ENCODE assay signal across 9 cellular contexts in genomic region chr5:154447074-154447725, GRCh38. TPM values are rescaled to one million over a fixed set of nuclear protein-coding genes. Genes with fewer than 3 reads are reported as not detected.
DNase-seq lines count a peak whose midpoint lies in the region; ATAC-seq and TF ChIP-seq lines count a peak whose summit lies in the region.
"Had no signal": no experiment of that assay in that cellular context is flagged by ENCODE, and none has a peak within 500 bp of the region (broad histone marks: within the 10 kb centered on the region; RNA-seq: fewer than 3 reads in every experiment).

No MANE protein-coding gene starts in this region.

- H3F3A ChIP-seq in GM23248 (ENCODE audit: insufficient read depth) (peaks cover 8% of the 10 kb centered on the region), SK-N-SH (replicated peaks; ENCODE audit: insufficient read depth) (peaks cover 4% of the 10 kb centered on the region)

- H3K9me2 ChIP-seq in GM23248 (ENCODE audit: insufficient read depth), result no peaks in the 10 kb centered on the region
- H3K9me2 ChIP-seq in SK-N-SH, result no peaks in the 10 kb centered on the region

- H3K9ac ChIP-seq in GM23248 (peak overlapping the region; percentile 74), SK-N-SH (peak overlapping the region; percentile 76)

- in situ Hi-C loops in GM23248 (cut with MboI) (no loop called here), gastrocnemius medialis (cut with MboI; ENCODE audit: low sequenced_read_pairs in 4 of 4) (no loop called here)

- peaks cover 17% of the 10 kb centered on the region for H3K4me1 ChIP-seq in GM23248 (ENCODE audit: insufficient read depth)
- H3K4me1 ChIP-seq in SK-N-SH (ENCODE audit: control insufficient read depth in 1 of 2, insufficient read depth in 2 of 2, low read depth in 1 of 2, low read length in 1 of 2), result peaks cover 0 to 15% of the 10 kb centered on the region in 2 experiments; a peak in 3 of 4 replicates
- peaks cover 22 to 42% of the 10 kb centered on the region in 2 donors for H3K4me1 ChIP-seq in gastrocnemius medialis

- TF ChIP-seq EP300 in SK-N-SH (IDR thresholded peaks at IDR 0.05; ENCODE audit: borderline replicate concordance in 1 of 2, low read depth in 1 of 2, low read length in 1 of 2), result no peak

- no peak for TF ChIP-seq RAD21 in SK-N-SH (IDR thresholded peaks at IDR 0.05; ENCODE audit: low read length)

- H3K36me3 ChIP-seq in GM23248 (ENCODE audit: low read depth) (peaks cover 12% of the 10 kb centered on the region; the same call in 1 of the 2 replicates), SK-N-SH (replicated peaks in 1 of 2; ENCODE audit: control insufficient read depth in 1 of 2, insufficient read depth in 2 of 2, low read length in 1 of 2) (peaks cover 10 to 26% of the 10 kb centered on the region in 2 experiments), gastrocnemius medialis (peaks cover 0 to 16% of the 10 kb centered on the region in 2 donors)

- TF ChIP-seq CTCF in SK-N-SH (IDR thresholded peaks at IDR 0.05) (no peak), fibroblast of mammary gland (conservative IDR thresholded peaks at IDR 0.05; ENCODE audit: control insufficient read depth, insufficient read depth, low read depth, low read length) (no peak), gastrocnemius medialis (IDR thresholded peaks at IDR 0.05 in 4 of 5, conservative IDR thresholded peaks at IDR 0.05 in 1 of 5) (no peak)

- H3K27me3 ChIP-seq in GM23248 (replicated peaks; ENCODE audit: insufficient read depth) (no peaks in the 10 kb centered on the region), SK-N-SH (ENCODE audit: insufficient read depth) (no peaks in the 10 kb centered on the region), gastrocnemius medialis (no peaks in the 10 kb centered on the region)

- H3K27ac ChIP-seq in GM23248 (peak overlapping the region; percentile 50), SK-N-SH (ENCODE audit: low read depth in 2 of 2, low read length in 1 of 2) (peak overlapping the region; percentile 44 to 53), gastrocnemius medialis (peak overlapping the region; percentile 62 to 84 (median 78))

- intact Hi-C loops in gastrocnemius medialis (cut with DNase I; ENCODE audit: low total_unique reads), result loop anchor here (5.0 kb wide), 2 partner anchors 255 to 405 kb away; partner anchors contain the start of gene GALNT10

- H2AFZ ChIP-seq in GM23248 (peak overlapping the region; percentile 75), SK-N-SH (ENCODE audit: low read depth) (peak overlapping the region; percentile 72)

- ATAC-seq in gastrocnemius medialis, result no peak
- no peak for ATAC-seq in HG03045 (IDR thresholded peaks at IDR 0.05; ENCODE audit: unreplicated experiment)
- ATAC-seq in GM21576 (IDR thresholded peaks at IDR 0.05; ENCODE audit: unreplicated experiment), result no peak

- POLR2A ChIA-PET in SK-N-SH (lab: Yijun Ruan, JAX), result no interaction called here

- CTCF ChIA-PET in SK-N-SH (lab: Yijun Ruan, JAX), result interaction anchor here (0.9 to 2.1 kb wide), 5 partner anchors 16 to 374 kb away, joined by 3 to 6 read pairs (median 5); no protein-coding TSS in a partner anchor

- H3K79me2 ChIP-seq in GM23248 (ENCODE audit: insufficient read depth), result peaks cover 72% of the 10 kb centered on the region
- peaks cover 69% of the 10 kb centered on the region for H3K79me2 ChIP-seq in SK-N-SH (ENCODE audit: insufficient read depth)

- H4K20me1 ChIP-seq in GM23248 (ENCODE audit: insufficient read depth) (peaks cover 17% of the 10 kb centered on the region; the same call in 1 of the 2 replicates), SK-N-SH (ENCODE audit: insufficient read depth) (peaks cover 31% of the 10 kb centered on the region)

- no peak for TF ChIP-seq POLR2A in gastrocnemius medialis (IDR thresholded peaks at IDR 0.05)

- H3K4me2 ChIP-seq in GM23248 (ENCODE audit: unreplicated experiment), result peak overlapping the region; percentile 98
- peak overlapping the region; percentile 85 for H3K4me2 ChIP-seq in SK-N-SH

- WGBS in GM23248 (ENCODE audit: low coverage in 1 of 2, low lambda C conversion rate in 2 of 2, missing lambda C conversion rate in 2 of 2), 2 experiments, result 1 to 2% methylated on average over 10 of the region's 10 CpGs
- WGBS in SK-N-SH (ENCODE audit: low lambda C conversion rate), result 7% methylated on average over 10 of the region's 10 CpGs

- H3K9me3 ChIP-seq in GM23248 (ENCODE audit: low read depth) (no peaks in the 10 kb centered on the region), SK-N-SH (no peaks in the 10 kb centered on the region), gastrocnemius medialis (no peaks in the 10 kb centered on the region)

- H3K4me3 ChIP-seq in GM23248, result peak overlapping the region; percentile 95
- H3K4me3 ChIP-seq in SK-N-SH (ENCODE audit: low read depth in 2 of 2, low read length in 1 of 2), result peak overlapping the region; percentile 96
- peak overlapping the region; percentile 65 for H3K4me3 ChIP-seq in fibroblast of mammary gland (ENCODE audit: control insufficient read depth, low read depth, low read length)
- H3K4me3 ChIP-seq in gastrocnemius medialis, result peak overlapping the region; percentile 74 to 88 (median 85)

- DNase-seq in GM23248, result no peak
- no peak for DNase-seq in SK-N-SH
- DNase-seq in fibroblast of mammary gland (ENCODE audit: low read depth), result no peak
- no peak for DNase-seq in gastrocnemius medialis
- DNase-seq in NCI-H1105 (lab: John Stamatoyannopoulos, UW), result no peak
- no peak for DNase-seq in activated CD4-positive, CD25-positive, alpha-beta regulatory T cell (lab: John Stamatoyannopoulos, UW)

TF ChIP-seq in SK-N-SH, 30 proteins besides CTCF, POLR2A, EP300 and RAD21:
- TF ChIP-seq GATA2 (CRISPR knock-in tag; IDR thresholded peaks at IDR 0.05) (no peak), FOXM1 (IDR thresholded peaks at IDR 0.05; ENCODE audit: low read depth) (no peak), GABPA (IDR thresholded peaks at IDR 0.05; ENCODE audit: low read depth) (no peak), SMC3 (IDR thresholded peaks at IDR 0.05; ENCODE audit: low read depth, low read length) (no peak), MXI1 (IDR thresholded peaks at IDR 0.05; ENCODE audit: low read depth, low read length) (no peak; the same call in 1 of the 2 replicates), RCOR1 (IDR thresholded peaks at IDR 0.05; ENCODE audit: low read length) (no peak), IRF3 (IDR thresholded peaks at IDR 0.05; ENCODE audit: low read depth, low read length) (no peak), CHD2 (IDR thresholded peaks at IDR 0.05; ENCODE audit: low read length, partially characterized antibody) (no peak)
TF ChIP-seq in SK-N-SH: peak in this region for 0.

RNA-seq across cellular contexts. Expression of gene SAP30L, which starts 1.4 kb away (rescaled TPM):
- total RNA-seq in GM23248 (2014; rRNA removed; shearing (Covaris generic)), result 26.0 and 45.9 TPM in 2 replicates
- polyA plus RNA-seq in GM23248 (2016; fragmentation: Nextera tagmentation; extraction: Ambion mirVana) (6.1 and 9.4 TPM in 2 replicates), SK-N-SH (2012; rRNA removed) (26.6 and 29.1 TPM in 2 replicates)
- 28.6 and 36.0 TPM in 2 replicates for polyA plus RNA-seq in SK-N-SH (2012; cell fraction: cytosol; rRNA removed)
- polyA plus RNA-seq in SK-N-SH (2012; cell fraction: nucleus; rRNA removed), result 22.6 and 31.8 TPM in 2 replicates
- total RNA-seq in gastrocnemius medialis, result 10 to 100 TPM; 18.8 to 35.6 (median 25.5) TPM

RNA-seq across cellular contexts. Expression of gene HAND1, which starts 30.8 kb away (rescaled TPM):
- total RNA-seq in GM23248 (2014; rRNA removed; shearing (Covaris generic)), result not detected in 2 replicates
- polyA plus RNA-seq in GM23248 (2016; fragmentation: Nextera tagmentation; extraction: Ambion mirVana), result not detected in 2 replicates
- 1.1 and 2.6 TPM in 2 replicates for polyA plus RNA-seq in SK-N-SH (2012; rRNA removed)
- polyA plus RNA-seq in SK-N-SH (2012; cell fraction: cytosol; rRNA removed), result 2.0 and 4.0 TPM in 2 replicates
- polyA plus RNA-seq in SK-N-SH (2012; cell fraction: nucleus; rRNA removed), result 0.76 and 2.2 TPM in 2 replicates
- not detected for total RNA-seq in gastrocnemius medialis
- total RNA-seq: myocyte had no signal
